In the genomic region with DNA sequence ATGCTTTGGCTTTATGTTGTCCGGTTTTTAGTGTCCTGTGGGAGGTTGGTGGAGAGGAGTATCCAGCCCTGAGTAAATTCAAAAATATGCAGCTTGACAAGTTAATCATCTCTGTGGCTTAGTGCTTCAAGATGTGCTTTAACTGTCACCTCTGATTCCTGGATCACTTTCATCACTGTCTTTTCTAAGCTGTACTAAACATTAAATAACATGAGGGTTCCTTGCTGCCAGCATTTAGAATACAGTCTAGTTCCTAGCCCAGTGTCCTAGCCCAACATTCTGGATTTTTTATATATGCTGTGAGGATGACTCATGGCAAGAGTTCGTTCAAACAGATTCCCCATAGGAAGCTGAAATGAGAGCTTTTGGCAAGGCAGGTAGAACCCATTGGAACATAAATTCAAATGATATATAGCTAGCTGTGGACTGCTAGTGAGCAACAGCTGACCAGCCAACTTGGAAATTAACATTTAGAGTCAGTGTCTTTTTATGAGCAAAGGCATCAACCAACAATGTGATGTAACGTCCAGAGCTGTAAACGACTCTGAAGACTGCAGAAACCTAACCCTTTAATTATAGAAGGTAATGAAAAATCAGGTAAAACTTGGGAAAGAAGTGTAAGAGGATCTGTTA, we compare ENCODE assay signal across 1 cellular context.
TF ChIP-seq lines count a peak whose summit lies in the region.

No MANE protein-coding gene starts in this region.

TF ChIP-seq in WTC11, 78 proteins besides CTCF, POLR2A, EP300 and RAD21 (continued from another document):
- no peak for TF ChIP-seq MLX (CRISPR knock-in tag; IDR thresholded peaks at IDR 0.05)
TF ChIP-seq in WTC11: peak in this region for 0.
